Comparison of ENCODE assay signal across 1 cellular context in the genomic region with DNA sequence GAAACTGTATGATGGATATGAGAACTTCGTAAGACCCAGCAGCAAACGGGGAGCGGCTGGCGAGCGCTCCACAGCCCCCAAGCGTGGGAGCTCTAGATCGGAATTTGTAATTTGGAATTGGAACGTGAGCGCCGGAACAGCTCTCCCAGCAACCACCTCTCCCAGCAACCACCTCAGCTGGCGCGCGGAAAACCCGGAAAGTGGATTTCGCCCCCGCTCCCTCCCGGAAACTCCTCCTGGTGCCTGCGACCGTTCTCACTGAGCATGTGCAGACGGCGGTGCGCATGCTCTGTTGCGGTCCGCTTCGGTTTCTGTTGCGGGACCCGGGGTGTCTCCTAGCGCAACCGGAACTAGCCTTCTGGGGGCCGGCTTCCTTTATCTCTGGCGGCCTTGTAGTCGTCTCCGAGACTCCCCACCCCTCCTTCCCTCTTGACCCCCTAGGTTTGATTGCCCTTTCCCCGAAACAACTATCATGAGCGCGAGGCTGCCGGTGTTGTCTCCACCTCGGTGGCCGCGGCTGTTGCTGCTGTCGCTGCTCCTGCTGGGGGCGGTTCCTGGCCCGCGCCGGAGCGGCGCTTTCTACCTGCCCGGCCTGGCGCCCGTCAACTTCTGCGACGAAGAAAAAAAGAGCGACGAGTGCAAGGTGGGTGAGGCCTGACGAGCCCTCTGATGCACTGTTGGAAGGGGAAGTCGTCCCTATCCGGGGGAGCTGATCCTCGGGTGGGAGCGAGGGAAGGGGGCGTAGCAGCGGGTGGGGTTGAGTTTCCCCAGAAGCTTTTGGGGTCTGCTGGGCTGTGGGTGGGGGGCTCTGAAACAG.
A peak's percentile ranks its signal among the peaks of the same experiment; 100 is the strongest.
TF ChIP-seq lines count a peak whose summit lies in the region.

TM9SF2 (plus strand) TSS at position 338 of the 817 bp plus-strand sequence; CDS start at position 473, 135 bp downstream.

TF ChIP-seq in K562, 482 proteins besides CTCF, POLR2A, EP300 and RAD21 (continued from another document and continues in another):
- TF ChIP-seq ELF1 (tag; IDR thresholded peaks at IDR 0.05), result peak; percentile 86
- TF ChIP-seq RCOR1 (IDR thresholded peaks at IDR 0.05; ENCODE audit: borderline replicate concordance in 1 of 2, low read depth in 2 of 2, low read length in 2 of 2), result no peak
- TF ChIP-seq ZKSCAN3 (CRISPR knock-in tag; IDR thresholded peaks at IDR 0.05), result no peak
- no peak for TF ChIP-seq NFE2 (IDR thresholded peaks at IDR 0.05; ENCODE audit: low read depth)
- no peak for TF ChIP-seq NR2C2 (CRISPR knock-in tag; IDR thresholded peaks at IDR 0.05)
- TF ChIP-seq NR2C2 (tag; IDR thresholded peaks at IDR 0.05), result no peak
- TF ChIP-seq, protein P1, sequence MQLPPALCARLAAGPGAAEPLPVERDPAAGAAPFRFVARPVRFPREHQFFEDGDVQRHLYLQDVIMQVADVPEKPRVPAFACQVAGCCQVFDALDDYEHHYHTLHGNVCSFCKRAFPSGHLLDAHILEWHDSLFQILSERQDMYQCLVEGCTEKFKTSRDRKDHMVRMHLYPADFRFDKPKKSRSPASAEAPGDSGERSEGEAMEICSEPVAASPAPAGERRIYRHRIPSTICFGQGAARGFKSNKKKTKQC (CRISPR knock-in tag; IDR thresholded peaks at IDR 0.05), result no peak
- no peak for TF ChIP-seq SLC30A9 (CRISPR knock-in tag; IDR thresholded peaks at IDR 0.05)
- TF ChIP-seq ZKSCAN8 (CRISPR knock-in tag; IDR thresholded peaks at IDR 0.05), result no peak
- TF ChIP-seq TBP (optimal IDR thresholded peaks at IDR 0.05; ENCODE audit: low read depth, low read length), result peak; percentile 66
- 0 out of 2 replicates have a peak, but pooled peaks have one; percentile 45 for TF ChIP-seq DIDO1 (tag; IDR thresholded peaks at IDR 0.05; ENCODE audit: low read depth)
- TF ChIP-seq GATAD2B (IDR thresholded peaks at IDR 0.05; ENCODE audit: borderline replicate concordance), result 0 out of 2 replicates have a peak, but pooled peaks have one; percentile 38
- no peak for TF ChIP-seq ZC3H11A (IDR thresholded peaks at IDR 0.05; ENCODE audit: low read depth, low read length)
- no peak for TF ChIP-seq MIER1 (IDR thresholded peaks at IDR 0.05; ENCODE audit: low read depth)
- TF ChIP-seq ZNF24 (IDR thresholded peaks at IDR 0.05), result no peak
- peak; percentile 45 for TF ChIP-seq TAF1 (IDR thresholded peaks at IDR 0.05; ENCODE audit: control insufficient read depth, extremely low read depth, insufficient read depth, low read length, severe bottlenecking)
- TF ChIP-seq ZNF134 (CRISPR knock-in tag; conservative IDR thresholded peaks at IDR 0.05), result no peak
- TF ChIP-seq ZBED1 (IDR thresholded peaks at IDR 0.05), result no peak
- TF ChIP-seq MEF2D (tag; conservative IDR thresholded peaks at IDR 0.05; ENCODE audit: low read depth), result no peak
- no peak; the same call in 1 of the 2 replicates for TF ChIP-seq NFRKB (IDR thresholded peaks at IDR 0.05; ENCODE audit: low read depth)
- peak in 1 of 3 experiments; percentile 35 for TF ChIP-seq YY1 (IDR thresholded peaks at IDR 0.05; ENCODE audit: borderline replicate concordance in 1 of 3, control insufficient read depth in 1 of 3, extremely low read depth in 1 of 3, insufficient read depth in 3 of 3, insufficient read length in 1 of 3, insufficient replicate concordance in 2 of 3, low read depth in 1 of 3, low read length in 2 of 3)
- TF ChIP-seq EGR1 (conservative IDR thresholded peaks at IDR 0.05), result peak; percentile 74
- TF ChIP-seq TAF15 (IDR thresholded peaks at IDR 0.05; ENCODE audit: low read depth, low read length), result no peak
- TF ChIP-seq SP1 (CRISPR knock-in tag; IDR thresholded peaks at IDR 0.05), result peak; percentile 69
- TF ChIP-seq CREB5 (CRISPR knock-in tag; IDR thresholded peaks at IDR 0.05), result no peak
- TF ChIP-seq MYBL2 (IDR thresholded peaks at IDR 0.05; ENCODE audit: low read depth), result no peak
- no peak for TF ChIP-seq MYBL2 (CRISPR knock-in tag; IDR thresholded peaks at IDR 0.05; ENCODE audit: borderline replicate concordance)
- TF ChIP-seq GABPA (tag; conservative IDR thresholded peaks at IDR 0.05; ENCODE audit: low read depth), result peak; percentile 91
- no peak for TF ChIP-seq ZNF57 (CRISPR knock-in tag; IDR thresholded peaks at IDR 0.05)
- TF ChIP-seq ZNF79 (CRISPR knock-in tag; IDR thresholded peaks at IDR 0.05; ENCODE audit: low read depth), result no peak
- TF ChIP-seq ERF (CRISPR knock-in tag; IDR thresholded peaks at IDR 0.05), result no peak
- no peak for TF ChIP-seq SIN3B (IDR thresholded peaks at IDR 0.05; ENCODE audit: low read depth)
- TF ChIP-seq POLR2H (tag; IDR thresholded peaks at IDR 0.05; ENCODE audit: low read depth), result peak; percentile 38
- TF ChIP-seq HDAC6 (IDR thresholded peaks at IDR 0.05; ENCODE audit: low read depth, low read length), result no peak
- no peak for TF ChIP-seq HDAC2 (IDR thresholded peaks at IDR 0.05)
- TF ChIP-seq SIN3A (IDR thresholded peaks at IDR 0.05; ENCODE audit: borderline replicate concordance in 2 of 2, control insufficient read depth in 1 of 2, low read depth in 2 of 2, low read length in 2 of 2), result peak; percentile 42 to 65; a peak in 2 of 4 replicates
- no peak for TF ChIP-seq ZNF324 (CRISPR knock-in tag; IDR thresholded peaks at IDR 0.05)
- no peak for TF ChIP-seq ZBTB26 (CRISPR knock-in tag; IDR thresholded peaks at IDR 0.05)
- no peak for TF ChIP-seq ATF3 (IDR thresholded peaks at IDR 0.05)
- TF ChIP-seq ATF3 (CRISPR knock-in tag; conservative IDR thresholded peaks at IDR 0.05), result no peak
- TF ChIP-seq PHF21A (IDR thresholded peaks at IDR 0.05; ENCODE audit: borderline replicate concordance, low read depth), result no peak; the same call in 1 of the 2 replicates
- no peak for TF ChIP-seq ZBTB33 (CRISPR knock-in tag; IDR thresholded peaks at IDR 0.05)
- TF ChIP-seq NFXL1 (CRISPR knock-in tag; IDR thresholded peaks at IDR 0.05), result no peak
- TF ChIP-seq, protein P2, sequence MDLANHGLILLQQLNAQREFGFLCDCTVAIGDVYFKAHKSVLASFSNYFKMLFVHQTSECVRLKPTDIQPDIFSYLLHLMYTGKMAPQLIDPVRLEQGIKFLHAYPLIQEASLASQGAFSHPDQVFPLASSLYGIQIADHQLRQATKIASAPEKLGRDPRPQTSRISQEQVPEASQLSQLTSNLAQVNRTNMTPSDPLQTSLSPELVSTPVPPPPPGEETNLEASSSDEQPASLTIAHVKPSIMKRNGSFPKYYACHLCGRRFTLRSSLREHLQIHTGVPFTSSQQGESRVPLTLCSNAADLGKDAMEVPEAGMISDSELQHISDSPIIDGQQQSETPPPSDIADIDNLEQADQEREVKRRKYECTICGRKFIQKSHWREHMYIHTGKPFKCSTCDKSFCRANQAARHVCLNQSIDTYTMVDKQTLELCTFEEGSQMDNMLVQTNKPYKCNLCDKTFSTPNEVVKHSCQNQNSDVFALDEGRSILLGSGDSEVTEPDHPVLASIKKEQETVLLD (IDR thresholded peaks at IDR 0.05), result peak; percentile 90; the same call in 1 of the 2 replicates
- TF ChIP-seq STAT5B (CRISPR knock-in tag; IDR thresholded peaks at IDR 0.05), result no peak
- TF ChIP-seq RBM25 (IDR thresholded peaks at IDR 0.05; ENCODE audit: low read depth, low read length, severe bottlenecking), result no peak
- peak; percentile 91 for TF ChIP-seq KAT7 (CRISPR knock-in tag; IDR thresholded peaks at IDR 0.05; ENCODE audit: borderline replicate concordance)
- no peak for TF ChIP-seq LARP7 (IDR thresholded peaks at IDR 0.05)
- TF ChIP-seq HCFC1 (IDR thresholded peaks at IDR 0.05; ENCODE audit: low read depth, low read length), result peak; percentile 64
- TF ChIP-seq SMC3 (conservative IDR thresholded peaks at IDR 0.05; ENCODE audit: insufficient read depth, low read depth, low read length), result no peak
- TF ChIP-seq TCF7L2 (IDR thresholded peaks at IDR 0.05; ENCODE audit: low read depth, low read length), result no peak
- TF ChIP-seq ZNF583 (CRISPR knock-in tag; IDR thresholded peaks at IDR 0.05), result no peak
- TF ChIP-seq, protein P3, sequence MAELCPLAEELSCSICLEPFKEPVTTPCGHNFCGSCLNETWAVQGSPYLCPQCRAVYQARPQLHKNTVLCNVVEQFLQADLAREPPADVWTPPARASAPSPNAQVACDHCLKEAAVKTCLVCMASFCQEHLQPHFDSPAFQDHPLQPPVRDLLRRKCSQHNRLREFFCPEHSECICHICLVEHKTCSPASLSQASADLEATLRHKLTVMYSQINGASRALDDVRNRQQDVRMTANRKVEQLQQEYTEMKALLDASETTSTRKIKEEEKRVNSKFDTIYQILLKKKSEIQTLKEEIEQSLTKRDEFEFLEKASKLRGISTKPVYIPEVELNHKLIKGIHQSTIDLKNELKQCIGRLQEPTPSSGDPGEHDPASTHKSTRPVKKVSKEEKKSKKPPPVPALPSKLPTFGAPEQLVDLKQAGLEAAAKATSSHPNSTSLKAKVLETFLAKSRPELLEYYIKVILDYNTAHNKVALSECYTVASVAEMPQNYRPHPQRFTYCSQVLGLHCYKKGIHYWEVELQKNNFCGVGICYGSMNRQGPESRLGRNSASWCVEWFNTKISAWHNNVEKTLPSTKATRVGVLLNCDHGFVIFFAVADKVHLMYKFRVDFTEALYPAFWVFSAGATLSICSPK (IDR thresholded peaks at IDR 0.05; ENCODE audit: borderline replicate concordance), result no peak
- no peak for TF ChIP-seq FOXA1 (IDR thresholded peaks at IDR 0.05; ENCODE audit: borderline replicate concordance)
- TF ChIP-seq PTTG1 (tag; IDR thresholded peaks at IDR 0.05; ENCODE audit: low read depth), result no peak
- TF ChIP-seq ZEB2 (IDR thresholded peaks at IDR 0.05), result peak; percentile 68
- TF ChIP-seq ZNF354B (CRISPR knock-in tag; IDR thresholded peaks at IDR 0.05), result no peak
- no peak for TF ChIP-seq CBX8 (IDR thresholded peaks at IDR 0.05; ENCODE audit: borderline replicate concordance, extremely low read depth, low read depth, low read length, poor library complexity, severe bottlenecking)
- no peak for TF ChIP-seq ILK (tag; IDR thresholded peaks at IDR 0.05; ENCODE audit: borderline replicate concordance, low read depth)
- TF ChIP-seq PURB (CRISPR knock-in tag; IDR thresholded peaks at IDR 0.05; ENCODE audit: low read depth), result no peak
- no peak for TF ChIP-seq ZSCAN32 (CRISPR knock-in tag; IDR thresholded peaks at IDR 0.05)
- TF ChIP-seq ZBTB12 (CRISPR knock-in tag; IDR thresholded peaks at IDR 0.05), result no peak
- TF ChIP-seq NR2F6 (CRISPR knock-in tag; IDR thresholded peaks at IDR 0.05), result no peak
- TF ChIP-seq THRB (CRISPR knock-in tag; conservative IDR thresholded peaks at IDR 0.05), result no peak
- TF ChIP-seq GABPB1 (CRISPR knock-in tag; IDR thresholded peaks at IDR 0.05), result peak; percentile 87
